Comparison of ENCODE assay signal across 23 cellular contexts in genomic region chr11:14577290-14577689, GRCh38. TPM values are rescaled to one million over a fixed set of nuclear protein-coding genes. Genes with fewer than 3 reads are reported as not detected.
DNase-seq lines count a peak whose midpoint lies in the region; ATAC-seq, FAIRE-seq and TF ChIP-seq lines count a peak whose summit lies in the region.
"Had no signal": no experiment of that assay in that cellular context is flagged by ENCODE, and none has a peak within 500 bp of the region (broad histone marks: within the 10 kb centered on the region; RNA-seq: fewer than 3 reads in every experiment).

No MANE protein-coding gene starts in this region.

- peak; percentile 40 for ATAC-seq in activated CD8-positive, alpha-beta memory T cell treated with anti-CD3 and anti-CD28 coated beads, Interleukin-2, amount 10 ng/mL, durations not matched to agents 7 days and 5 days
- ATAC-seq in naive thymus-derived CD8-positive, alpha-beta T cell: no peak
- ATAC-seq: A549, gastrocnemius medialis had no signal

- peak; percentile 50 for DNase-seq in activated CD8-positive, alpha-beta memory T cell treated with anti-CD3 and anti-CD28 coated beads, Interleukin-2, amount 10 ng/mL, durations not matched to agents 7 days and 5 days
- no peak for DNase-seq in activated CD8-positive, alpha-beta memory T cell treated with anti-CD3 and anti-CD28 coated beads, Interleukin-2, amount 50 U/mL, for 4 hours
- DNase-seq in HL-60 (ENCODE audit: low read depth in 1 of 2, low spot score in 1 of 2): no peak
- DNase-seq in activated T-helper 1 cell treated with anti-CD3 and anti-CD28 coated beads, Interleukin-12 subunit alpha, Interleukin-12 subunit beta, Interleukin-2, Interleukin-4 antibody, amounts not matched to agents 30 ng/mL and 10 ng/mL and 1 ng/mL, durations not matched to agents 14 hours and 24 hours and 36 hours (ENCODE audit: low spot score): no peak
- no peak for DNase-seq in naive thymus-derived CD8-positive, alpha-beta T cell
- no peak for DNase-seq in MG63
- DNase-seq in urothelium cell line (ENCODE audit: low spot score): no peak
- DNase-seq in SHP77 treated with DMSO at 0.1 percent for 48 hours (lab: John Stamatoyannopoulos, UW): no peak
- DNase-seq: activated CD4-positive, CD25-positive, alpha-beta regulatory T cell treated with anti-CD3 and anti-CD28 coated beads, Interleukin-2, amount 50 U/mL, for 72 hours; esophagus squamous epithelium; gastrocnemius medialis; GDM1; NCI-H1417 treated with DMSO at 0.1 percent for 48 hours; NCI-H446; OCI-M1; small intestine; stimulated activated CD4-positive, alpha-beta T cell treated with anti-CD3 and anti-CD28 coated beads, Interleukin-2, amount 100 ng/mL, for 48 hours; trophoblast cell had no signal

- peaks cover 46% of the 10 kb centered on the region for H3K4me1 Mint-ChIP-seq in activated CD8-positive, alpha-beta memory T cell treated with anti-CD3 and anti-CD28 coated beads, Interleukin-2, amount 10 ng/mL, durations not matched to agents 7 days and 5 days
- H3K4me1 Mint-ChIP-seq in activated T-helper 1 cell treated with anti-CD3 and anti-CD28 coated beads, Interleukin-12 subunit alpha, Interleukin-12 subunit beta, Interleukin-2, Interleukin-4 antibody, amounts not matched to agents 30 ng/mL and 10 ng/mL and 1 ng/mL, durations not matched to agents 14 hours and 24 hours and 36 hours (ENCODE audit: low read depth): peaks cover 62% of the 10 kb centered on the region
- H3K4me1 Mint-ChIP-seq in naive thymus-derived CD8-positive, alpha-beta T cell: peaks cover 35 to 61% (median 58%) of the 10 kb centered on the region in 4 donors

- FAIRE-seq in urothelium cell line (lab: Jason Lieb, UNC): no peak
- FAIRE-seq: A549, small intestine had no signal

- intact Hi-C loops in activated T-helper 1 cell treated with anti-CD3 and anti-CD28 coated beads, Interleukin-12 subunit alpha, Interleukin-12 subunit beta, Interleukin-2, Interleukin-4 antibody, amounts not matched to agents 30 ng/mL and 10 ng/mL and 1 ng/mL, durations not matched to agents 14 hours and 24 hours and 36 hours (cut with micrococcal nuclease): loop anchor here (1.0 to 10.0 kb wide), 3 partner anchors 33 to 502 kb away; no protein-coding TSS in a partner anchor

- no peaks in the 10 kb centered on the region for H3K9me3 ChIP-seq in MG63
- H3K9me3 ChIP-seq: A549, BLaER1, esophagus squamous epithelium, gastrocnemius medialis, HAP-1 had no signal

- POLR2A ChIA-PET in naive thymus-derived CD8-positive, alpha-beta T cell (lab: Charles Lee): interaction anchor here (0.8 to 2.6 kb wide), 4 partner anchors 9 to 188 kb away, joined by 3 to 25 read pairs (median 10); no protein-coding TSS in a partner anchor

- H3K36me3 ChIP-seq in MG63: no peaks in the 10 kb centered on the region
- H3K36me3 ChIP-seq: BLaER1, esophagus squamous epithelium, gastrocnemius medialis, HAP-1 had no signal

- H3K9me3 Mint-ChIP-seq in activated CD8-positive, alpha-beta memory T cell treated with anti-CD3 and anti-CD28 coated beads, Interleukin-2, amount 10 ng/mL, durations not matched to agents 7 days and 5 days (ENCODE audit: low read depth): peaks cover 22% of the 10 kb centered on the region
- H3K9me3 Mint-ChIP-seq in activated T-helper 1 cell treated with anti-CD3 and anti-CD28 coated beads, Interleukin-12 subunit alpha, Interleukin-12 subunit beta, Interleukin-2, Interleukin-4 antibody, amounts not matched to agents 30 ng/mL and 10 ng/mL and 1 ng/mL, durations not matched to agents 14 hours and 24 hours and 36 hours: peaks cover 52% of the 10 kb centered on the region
- H3K9me3 Mint-ChIP-seq in naive thymus-derived CD8-positive, alpha-beta T cell: peaks cover 0 to 42% (median 29%) of the 10 kb centered on the region in 9 donors

- H3K4me3 ChIP-seq in HL-60 (replicated peaks; ENCODE audit: insufficient read depth, low read length) (no peak overlapping the region), MG63 (no peak overlapping the region)
- H3K4me3 ChIP-seq: A549, BLaER1, esophagus squamous epithelium, gastrocnemius medialis, HAP-1 had no signal

- H3K27me3 Mint-ChIP-seq in activated CD8-positive, alpha-beta memory T cell treated with anti-CD3 and anti-CD28 coated beads, Interleukin-2, amount 10 ng/mL, durations not matched to agents 7 days and 5 days: no peaks in the 10 kb centered on the region
- no peaks in the 10 kb centered on the region for H3K27me3 Mint-ChIP-seq in activated T-helper 1 cell treated with anti-CD3 and anti-CD28 coated beads, Interleukin-12 subunit alpha, Interleukin-12 subunit beta, Interleukin-2, Interleukin-4 antibody, amounts not matched to agents 30 ng/mL and 10 ng/mL and 1 ng/mL, durations not matched to agents 14 hours and 24 hours and 36 hours (ENCODE audit: insufficient read depth)
- H3K27me3 Mint-ChIP-seq in naive thymus-derived CD8-positive, alpha-beta T cell: no peaks in the 10 kb centered on the region
- H3K27me3 Mint-ChIP-seq: stimulated activated naive CD8-positive, alpha-beta T cell treated with anti-CD3 and anti-CD28 coated beads, Interleukin-15, Interleukin-2, amounts not matched to agents 100 ng/mL and 50 ng/mL, for 24 hours had no signal

- no peak for TF ChIP-seq CTCF in HL-60 (IDR thresholded peaks at IDR 0.05; ENCODE audit: insufficient read depth, low read length)

- peak overlapping the region; percentile 96 for H3K27ac Mint-ChIP-seq in activated CD8-positive, alpha-beta memory T cell treated with anti-CD3 and anti-CD28 coated beads, Interleukin-2, amount 10 ng/mL, durations not matched to agents 7 days and 5 days
- H3K27ac Mint-ChIP-seq in activated T-helper 1 cell treated with anti-CD3 and anti-CD28 coated beads, Interleukin-12 subunit alpha, Interleukin-12 subunit beta, Interleukin-2, Interleukin-4 antibody, amounts not matched to agents 30 ng/mL and 10 ng/mL and 1 ng/mL, durations not matched to agents 14 hours and 24 hours and 36 hours: peak overlapping the region; percentile 84
- H3K27ac Mint-ChIP-seq in naive thymus-derived CD8-positive, alpha-beta T cell: peak overlapping the region; percentile 86 to 98 (median 96)
- H3K27ac Mint-ChIP-seq: brain; stimulated activated naive CD8-positive, alpha-beta T cell treated with anti-CD3 and anti-CD28 coated beads, Interleukin-15, Interleukin-2, amounts not matched to agents 100 ng/mL and 50 ng/mL, for 24 hours had no signal

- no peak overlapping the region for H3K4me3 Mint-ChIP-seq in activated CD8-positive, alpha-beta memory T cell treated with anti-CD3 and anti-CD28 coated beads, Interleukin-2, amount 10 ng/mL, durations not matched to agents 7 days and 5 days
- peak overlapping the region; percentile 44 for H3K4me3 Mint-ChIP-seq in activated T-helper 1 cell treated with anti-CD3 and anti-CD28 coated beads, Interleukin-12 subunit alpha, Interleukin-12 subunit beta, Interleukin-2, Interleukin-4 antibody, amounts not matched to agents 30 ng/mL and 10 ng/mL and 1 ng/mL, durations not matched to agents 14 hours and 24 hours and 36 hours
- peak overlapping the region in 6 of 10 donors; percentile 3 to 76 (median 26) for H3K4me3 Mint-ChIP-seq in naive thymus-derived CD8-positive, alpha-beta T cell
- H3K4me3 Mint-ChIP-seq: brain; stimulated activated naive CD8-positive, alpha-beta T cell treated with anti-CD3 and anti-CD28 coated beads, Interleukin-15, Interleukin-2, amounts not matched to agents 100 ng/mL and 50 ng/mL, for 24 hours had no signal

- H3K27me3 ChIP-seq in HL-60 (ENCODE audit: insufficient read depth, poor library complexity, severe bottlenecking) (no peaks in the 10 kb centered on the region), MG63 (no peaks in the 10 kb centered on the region)
- H3K27me3 ChIP-seq: BLaER1, esophagus squamous epithelium, gastrocnemius medialis had no signal

- CTCF ChIA-PET in activated CD8-positive, alpha-beta memory T cell treated with anti-CD3 and anti-CD28 coated beads, Interleukin-2, amount 10 ng/mL, durations not matched to agents 7 days and 5 days (lab: Charles Lee): interaction anchor here (1.0 to 3.4 kb wide), 3 partner anchors 33 to 188 kb away, joined by 4 to 21 read pairs (median 4); partner anchors contain the start of gene PDE3B

- peaks cover 71% of the 10 kb centered on the region for H3K36me3 Mint-ChIP-seq in activated CD8-positive, alpha-beta memory T cell treated with anti-CD3 and anti-CD28 coated beads, Interleukin-2, amount 10 ng/mL, durations not matched to agents 7 days and 5 days
- H3K36me3 Mint-ChIP-seq in activated T-helper 1 cell treated with anti-CD3 and anti-CD28 coated beads, Interleukin-12 subunit alpha, Interleukin-12 subunit beta, Interleukin-2, Interleukin-4 antibody, amounts not matched to agents 30 ng/mL and 10 ng/mL and 1 ng/mL, durations not matched to agents 14 hours and 24 hours and 36 hours (ENCODE audit: low read depth): peaks cover 54% of the 10 kb centered on the region
- H3K36me3 Mint-ChIP-seq in naive thymus-derived CD8-positive, alpha-beta T cell: peaks cover 12 to 52% (median 29%) of the 10 kb centered on the region in 3 donors

- H3K27ac ChIP-seq in HL-60 (replicated peaks): peak overlapping the region; percentile 44
- H3K27ac ChIP-seq: A549, BLaER1, gastrocnemius medialis had no signal

RNA-seq across cellular contexts. Expression of gene PSMA1, which starts 57.1 kb away (rescaled TPM):
- 100 to 1,000 TPM; 222 to 268 TPM for total RNA-seq in activated CD8-positive, alpha-beta memory T cell treated with anti-CD3 and anti-CD28 coated beads, Interleukin-2, amount 10 ng/mL, durations not matched to agents 7 days and 5 days
- total RNA-seq in activated T-helper 1 cell treated with anti-CD3 and anti-CD28 coated beads, Interleukin-12 subunit alpha, Interleukin-12 subunit beta, Interleukin-2, Interleukin-4 antibody, amounts not matched to agents 30 ng/mL and 10 ng/mL and 1 ng/mL, durations not matched to agents 14 hours and 24 hours and 36 hours: 313 and 340 TPM in 2 replicates
- total RNA-seq in naive thymus-derived CD8-positive, alpha-beta T cell: 100 to 1,000 TPM; 150 to 152 TPM
- 100 to 1,000 TPM; 154 to 159 (median 156) TPM for polyA plus RNA-seq in naive thymus-derived CD8-positive, alpha-beta T cell
- total RNA-seq in MG63 (2014; rRNA removed; shearing (Covaris generic); ENCODE audit: low replicate concordance): 271 and 295 TPM in 2 replicates
